ENCODE assay signal across 8 cellular contexts in genomic region chrX:27683566-27684208, GRCh38.
DNase-seq lines count a peak whose midpoint lies in the region; ATAC-seq and TF ChIP-seq lines count a peak whose summit lies in the region.
"Not testable (repeated sequence)": the region's sequence is repeated elsewhere in the genome, so short reads cannot be mapped to it uniquely, and the experiment has no call there.

No MANE protein-coding gene starts in this region.

- H3K27ac Mint-ChIP-seq in endothelial cell (ENCODE audit: unreplicated experiment), result not testable (repeated sequence)

- TF ChIP-seq POLR2A in tibial nerve (IDR thresholded peaks at IDR 0.05), result not testable (repeated sequence)

- not testable (repeated sequence) for H3K9me3 ChIP-seq in NT2/D1 (ENCODE audit: insufficient read depth, low read length); tibial nerve

- WGBS in tibial nerve, 2 donors, result 33 to 45% methylated on average over 5 of the region's 5 CpGs

- H3K4me1 ChIP-seq in KMS-11 (ENCODE audit: low read depth, poor library complexity, severe bottlenecking); NT2/D1 (ENCODE audit: insufficient read depth, insufficient read length); tibial nerve: not testable (repeated sequence)

- H3K79me2 ChIP-seq in KMS-11 (ENCODE audit: insufficient read depth, low read depth), result not testable (repeated sequence)

- not testable (repeated sequence) for H3K4me2 ChIP-seq in KMS-11

- TF ChIP-seq CTCF in GM06990 (IDR thresholded peaks at IDR 0.05; ENCODE audit: insufficient read depth, low read length, poor library complexity, severe bottlenecking) (peak; percentile 53), KMS-11 (conservative IDR thresholded peaks at IDR 0.05; ENCODE audit: low read depth, low read length) (peak; percentile 65), endothelial cell (IDR thresholded peaks at IDR 0.05; ENCODE audit: unreplicated experiment) (peak; percentile 67), tibial nerve (IDR thresholded peaks at IDR 0.05) (peak in 3 of 5 experiments; percentile 5 to 31 (median 13))

- H3K9ac ChIP-seq in KMS-11; NT2/D1 (ENCODE audit: insufficient read length, low read depth): not testable (repeated sequence)

- H3K4me3 ChIP-seq in GM06990 (replicated peaks; ENCODE audit: low read depth, low read length); KMS-11 (IDR thresholded peaks at IDR 0.05; ENCODE audit: insufficient read depth, low read depth, low read length); NT2/D1 (ENCODE audit: insufficient read length, low read depth); tibial nerve: not testable (repeated sequence)

- H3K27me3 ChIP-seq in GM06990 (replicated peaks; ENCODE audit: control insufficient read depth, insufficient read depth, low read length); KMS-11 (ENCODE audit: insufficient read depth, low read depth); NT2/D1 (ENCODE audit: insufficient read depth, insufficient read length); tibial nerve: not testable (repeated sequence)

- not testable (repeated sequence) for H3K4me1 Mint-ChIP-seq in endothelial cell (ENCODE audit: unreplicated experiment)

- H3K27me3 Mint-ChIP-seq in endothelial cell (ENCODE audit: unreplicated experiment), result not testable (repeated sequence)

- not testable (repeated sequence) for TF ChIP-seq EP300 in tibial nerve (IDR thresholded peaks at IDR 0.05)

- H4K20me1 ChIP-seq in KMS-11 (ENCODE audit: insufficient read depth), result not testable (repeated sequence)

- not testable (repeated sequence) for H3K36me3 Mint-ChIP-seq in endothelial cell (ENCODE audit: low read depth, unreplicated experiment)

- not testable (repeated sequence) for H2AFZ ChIP-seq in KMS-11 (ENCODE audit: low read depth)

- peak; percentile 66 for ATAC-seq in GM21723 (IDR thresholded peaks at IDR 0.05; ENCODE audit: unreplicated experiment)

- H3K4me3 Mint-ChIP-seq in endothelial cell (ENCODE audit: unreplicated experiment), result not testable (repeated sequence)

- H3K36me3 ChIP-seq in GM06990 (ENCODE audit: control insufficient read depth, insufficient read depth, low read length); KMS-11 (ENCODE audit: insufficient read depth); NT2/D1 (ENCODE audit: insufficient read depth, insufficient read length, low read length); tibial nerve: not testable (repeated sequence)

- H3K9me3 Mint-ChIP-seq in endothelial cell (ENCODE audit: unreplicated experiment), result not testable (repeated sequence)

- not testable (repeated sequence) for DNase-seq in GM06990 (ENCODE audit: extremely low read depth, insufficient read length); tibial nerve (ENCODE audit: low spot score in 2 of 2)
- DNase-seq in NT2/D1 (ENCODE audit: low read depth, low spot score) (peak; percentile 27), endothelial cell (ENCODE audit: low spot score) (peak; percentile 39), kidney tubule cell (ENCODE audit: low spot score) (peak; percentile 35)
- DNase-seq in activated CD4-positive, alpha-beta T cell treated with anti-CD3 and anti-CD28 coated beads for 48 hours, result peak; percentile 2

- not testable (repeated sequence) for H3K27ac ChIP-seq in KMS-11, tibial nerve

Comparison
In these comparisons a context has a peak if more than half of its experiments do, and no peak if none do; other contexts are left out.
1. CTCF ChIP-seq: peak in every context shown above with its lines; median percentile 67 in endothelial cell; 65 in KMS-11; 53 in GM06990; 13 in tibial nerve.